ENCODE assay signal across 19 cellular contexts in the genomic region with DNA sequence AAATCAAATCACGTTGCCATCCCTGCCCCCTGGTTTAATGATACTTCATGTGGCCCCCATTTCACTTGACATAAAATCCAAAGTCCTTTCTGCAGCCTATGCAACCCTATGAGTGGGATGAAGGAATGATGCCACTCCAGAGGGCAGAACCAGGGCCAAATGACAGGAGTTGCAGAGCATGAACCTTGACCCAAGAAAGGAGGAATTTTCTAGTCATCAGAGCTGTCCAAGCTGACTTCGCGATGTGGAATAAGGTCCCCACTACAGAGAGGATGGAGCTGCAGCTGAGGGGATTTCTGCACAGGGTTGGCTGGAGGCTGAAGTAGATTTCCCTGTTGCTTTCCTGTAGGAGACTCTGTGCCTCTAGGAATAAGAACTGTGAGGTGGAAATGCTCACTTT. TPM values are rescaled to one million over a fixed set of nuclear protein-coding genes. Genes with fewer than 3 reads are reported as not detected.
DNase-seq lines count a peak whose midpoint lies in the region; ATAC-seq, FAIRE-seq and TF ChIP-seq lines count a peak whose summit lies in the region.
"Had no signal": no experiment of that assay in that cellular context is flagged by ENCODE, and none has a peak within 500 bp of the region (broad histone marks: within the 10 kb centered on the region; RNA-seq: fewer than 3 reads in every experiment).

No MANE protein-coding gene starts in this region.

- TF ChIP-seq CTCF in K562 (IDR thresholded peaks at IDR 0.05 in 2 of 3, conservative IDR thresholded peaks at IDR 0.05 in 1 of 3; ENCODE audit: insufficient read depth in 2 of 3, low read depth in 1 of 3, low read length in 3 of 3) = no peak
- TF ChIP-seq CTCF in endodermal cell (conservative IDR thresholded peaks at IDR 0.05) = no peak
- no peak for TF ChIP-seq CTCF in sigmoid colon (IDR thresholded peaks at IDR 0.05)
- no peak for TF ChIP-seq CTCF in nephron progenitor cell (IDR thresholded peaks at IDR 0.05)

- no peaks in the 10 kb centered on the region for H3K9me1 ChIP-seq in K562 (ENCODE audit: control insufficient read depth, insufficient read depth, low read length)

- H3K4me1 ChIP-seq in K562 (replicated peaks in 1 of 2; ENCODE audit: control insufficient read depth in 2 of 2, insufficient read depth in 2 of 2, low read length in 2 of 2) (peaks cover 0 to 4% of the 10 kb centered on the region in 2 experiments; a peak in 1 of 5 replicates), endodermal cell (ENCODE audit: control insufficient read depth, insufficient read depth, low read length) (no peaks in the 10 kb centered on the region), sigmoid colon (peaks cover 0 to 7% (median 3%) of the 10 kb centered on the region in 4 donors)
- H3K4me1 ChIP-seq: BE2C had no signal

- in situ Hi-C loops in K562 (cut with MboI) = no loop called here

- no peaks in the 10 kb centered on the region for H3K79me2 ChIP-seq in K562 (ENCODE audit: control insufficient read depth, insufficient read depth, low read length)

- CTCF ChIA-PET in K562 (lab: Yijun Ruan, JAX; ENCODE audit: low intra/inter-chr PET ratio) = no interaction called here
- CTCF ChIA-PET in activated CD4-positive, alpha-beta memory T cell treated with anti-CD3 and anti-CD28 coated beads for 36 hours (lab: Charles Lee) = interaction anchor here (0.7 to 6.7 kb wide), 7 partner anchors 20 to 256 kb away, joined by 3 to 72 read pairs (median 3); no protein-coding TSS in a partner anchor

- no peak for FAIRE-seq in K562 (lab: Jason Lieb, UNC)
- no peak for FAIRE-seq in frontal cortex (lab: Jason Lieb, UNC)
- FAIRE-seq: A204.1, GM12892, GM18507 had no signal

- BruUV-seq in K562 (replicated peaks; lab: Mats Ljungman, UMichigan) = no TSS peak

- peak; percentile 8 for DNase-seq in H7
- no peak for DNase-seq in K562 (ENCODE audit: extremely low read depth in 1 of 4, low spot score in 3 of 4)
- DNase-seq in endodermal cell = peak; percentile 20
- DNase-seq in sigmoid colon = peak; percentile 27
- no peak for DNase-seq in activated CD4-positive, alpha-beta memory T cell treated with anti-CD3 and anti-CD28 coated beads for 36 hours
- no peak for DNase-seq in nephron progenitor cell
- no peak for DNase-seq in frontal cortex (ENCODE audit: low spot score in 2 of 2)
- DNase-seq: ACHN; BE2C; CD4-positive, alpha-beta memory T cell; DMS153; DMS79; GM23248; HFFc6 had no signal

- POLR2A ChIA-PET in K562 (lab: Yijun Ruan, JAX) = interaction anchor here (1.0 kb wide), 1 partner anchor 174 kb away, joined by 3 read pairs; no protein-coding TSS in a partner anchor
- POLR2A ChIA-PET in activated CD4-positive, alpha-beta memory T cell treated with anti-CD3 and anti-CD28 coated beads for 36 hours (lab: Charles Lee) = interaction anchor here (0.9 kb wide), 1 partner anchor 141 kb away, joined by 3 read pairs; no protein-coding TSS in a partner anchor

- no peak overlapping the region for H2AFZ ChIP-seq in K562 (ENCODE audit: low read depth, low read length)
- H2AFZ ChIP-seq: GM23248 had no signal

- H3K27me3 ChIP-seq in H7 (ENCODE audit: control insufficient read depth, insufficient read depth, low read length) (peaks cover 5% of the 10 kb centered on the region), K562 (ENCODE audit: control insufficient read depth in 2 of 2, insufficient read depth in 2 of 2, low read length in 2 of 2) (peaks cover 12 to 52% of the 10 kb centered on the region in 2 experiments; a peak in 4 of 5 replicates), endodermal cell (ENCODE audit: control insufficient read depth, insufficient read depth, low read length, poor library complexity, severe bottlenecking) (peaks cover 5% of the 10 kb centered on the region), sigmoid colon (peaks cover 0 to 22% (median 8%) of the 10 kb centered on the region in 3 donors)

- H3K9ac ChIP-seq in K562 (ENCODE audit: insufficient read depth in 1 of 2, low read depth in 2 of 2, low read length in 2 of 2) (no peak overlapping the region), endodermal cell (ENCODE audit: extremely low read depth, low read length, poor library complexity, severe bottlenecking) (no peak overlapping the region)
- H3K9ac ChIP-seq: GM23248 had no signal

- TF ChIP-seq EP300 in K562 (IDR thresholded peaks at IDR 0.05; ENCODE audit: low read length) = no peak
- TF ChIP-seq EP300 in sigmoid colon (IDR thresholded peaks at IDR 0.05) = no peak

- H3K27ac Mint-ChIP-seq in endodermal cell (no peak overlapping the region), nephron progenitor cell (no peak overlapping the region)
- no peak overlapping the region for H3K27ac Mint-ChIP-seq in activated CD4-positive, alpha-beta memory T cell treated with anti-CD3 and anti-CD28 coated beads for 36 hours
- H3K27ac Mint-ChIP-seq: CD4-positive, alpha-beta memory T cell; HFFc6 had no signal

- H3K36me3 ChIP-seq in H7 (replicated peaks; ENCODE audit: control insufficient read depth, insufficient read depth, low read length) = no peaks in the 10 kb centered on the region
- no peaks in the 10 kb centered on the region for H3K36me3 ChIP-seq in K562 (ENCODE audit: control insufficient read depth, insufficient read depth, low read length)
- no peaks in the 10 kb centered on the region for H3K36me3 ChIP-seq in endodermal cell (ENCODE audit: control insufficient read depth, insufficient read depth, low read length)
- no peaks in the 10 kb centered on the region for H3K36me3 ChIP-seq in sigmoid colon
- H3K36me3 ChIP-seq: BE2C had no signal

- peaks cover 32% of the 10 kb centered on the region for H3K27me3 Mint-ChIP-seq in endodermal cell (ENCODE audit: insufficient read depth)
- peaks cover 7% of the 10 kb centered on the region for H3K27me3 Mint-ChIP-seq in activated CD4-positive, alpha-beta memory T cell treated with anti-CD3 and anti-CD28 coated beads for 36 hours
- H3K27me3 Mint-ChIP-seq in nephron progenitor cell (ENCODE audit: low read depth, poor library complexity) = peaks cover 55% of the 10 kb centered on the region

- H3K9me3 ChIP-seq in K562 (replicated peaks; ENCODE audit: control insufficient read depth, insufficient read depth, low read depth, low read length) (no peaks in the 10 kb centered on the region), endodermal cell (ENCODE audit: control insufficient read depth, low read length) (no peaks in the 10 kb centered on the region), sigmoid colon (no peaks in the 10 kb centered on the region)
- H3K9me3 ChIP-seq: BE2C had no signal

- no peak overlapping the region for H3K4me3 ChIP-seq in H7 (ENCODE audit: insufficient read depth, low read depth, low read length)
- no peak overlapping the region for H3K4me3 ChIP-seq in K562
- H3K4me3 ChIP-seq in endodermal cell (ENCODE audit: low read length) = no peak overlapping the region
- no peak overlapping the region for H3K4me3 ChIP-seq in sigmoid colon
- H3K4me3 ChIP-seq: GM23248 had no signal

- TF ChIP-seq POLR2A in K562 (conservative IDR thresholded peaks at IDR 0.05) = no peak
- no peak for TF ChIP-seq POLR2A in sigmoid colon (IDR thresholded peaks at IDR 0.05)

- H3K4me3 Mint-ChIP-seq in endodermal cell (no peak overlapping the region), nephron progenitor cell (no peak overlapping the region)
- no peak overlapping the region for H3K4me3 Mint-ChIP-seq in activated CD4-positive, alpha-beta memory T cell treated with anti-CD3 and anti-CD28 coated beads for 36 hours
- H3K4me3 Mint-ChIP-seq: CD4-positive, alpha-beta memory T cell; HFFc6 had no signal

- H3K4me1 Mint-ChIP-seq in endodermal cell (peaks cover 3% of the 10 kb centered on the region), nephron progenitor cell (peaks cover 13% of the 10 kb centered on the region)
- peaks cover 7% of the 10 kb centered on the region for H3K4me1 Mint-ChIP-seq in activated CD4-positive, alpha-beta memory T cell treated with anti-CD3 and anti-CD28 coated beads for 36 hours (ENCODE audit: low read depth)

- H3K27ac ChIP-seq in K562 (ENCODE audit: extremely low read depth, low read depth, low read length) (no peak overlapping the region), endodermal cell (ENCODE audit: low read depth, low read length) (no peak overlapping the region), sigmoid colon (no peak overlapping the region)
- H3K27ac ChIP-seq: GM23248 had no signal

- ATAC-seq in K562 (no peak), HG03565 (IDR thresholded peaks at IDR 0.05; ENCODE audit: unreplicated experiment) (no peak)
- ATAC-seq: HCT116 had no signal

- H4K20me1 ChIP-seq in K562 (replicated peaks; ENCODE audit: control insufficient read depth, insufficient read depth, low read length) = no peaks in the 10 kb centered on the region

- intact Hi-C loops in K562 (cut with micrococcal nuclease) = no loop called here
- intact Hi-C loops in sigmoid colon (cut with DNase I) = no loop called here
- intact Hi-C loops in activated CD4-positive, alpha-beta memory T cell treated with anti-CD3 and anti-CD28 coated beads for 36 hours (cut with micrococcal nuclease) = no loop called here

- no peak for TF ChIP-seq RAD21 in K562 (CRISPR knock-in tag; conservative IDR thresholded peaks at IDR 0.05 in 1 of 2, IDR thresholded peaks at IDR 0.05 in 1 of 2)

- H3K9me3 Mint-ChIP-seq in endodermal cell = no peaks in the 10 kb centered on the region
- no peaks in the 10 kb centered on the region for H3K9me3 Mint-ChIP-seq in activated CD4-positive, alpha-beta memory T cell treated with anti-CD3 and anti-CD28 coated beads for 36 hours
- no peaks in the 10 kb centered on the region for H3K9me3 Mint-ChIP-seq in nephron progenitor cell
- H3K9me3 Mint-ChIP-seq: CD4-positive, alpha-beta memory T cell; HFFc6 had no signal

- no peak overlapping the region for H3K4me2 ChIP-seq in K562 (ENCODE audit: insufficient read depth, low read length)

- H3K36me3 Mint-ChIP-seq in endodermal cell (ENCODE audit: low read depth) (no peaks in the 10 kb centered on the region), nephron progenitor cell (ENCODE audit: low read depth) (no peaks in the 10 kb centered on the region)
- no peaks in the 10 kb centered on the region for H3K36me3 Mint-ChIP-seq in activated CD4-positive, alpha-beta memory T cell treated with anti-CD3 and anti-CD28 coated beads for 36 hours
- H3K36me3 Mint-ChIP-seq: CD4-positive, alpha-beta memory T cell had no signal

- 0% methylated on average over 3 of the region's 3 CpGs for WGBS in K562 (ENCODE audit: insufficient coverage, low coverage, missing lambda C conversion rate)
- 87 to 96% methylated on average over 3 of the region's 3 CpGs for WGBS in endodermal cell (ENCODE audit: insufficient coverage in 1 of 2, insufficient read length in 1 of 2), 2 experiments
- WGBS in sigmoid colon, 2 donors = 68 to 79% methylated on average over 3 of the region's 3 CpGs

RNA-seq across cellular contexts. Expression of a gene that starts 15.8 kb away (rescaled TPM):
- total RNA-seq in H7 (2014; rRNA removed; shearing (Covaris generic)) = 8.4 and 11.1 TPM in 2 replicates
- not detected in 2 replicates for total RNA-seq in K562 (2011; cell fraction: chromatin; rRNA removed; ENCODE audit: low replicate concordance)
- total RNA-seq in K562 (2011; cell fraction: nucleolus; rRNA removed) = not detected in 2 replicates
- not detected in 2 replicates for total RNA-seq in K562 (2011; cell fraction: nucleoplasm; rRNA removed)
- total RNA-seq in K562 (2014; rRNA removed) (not detected in 2 replicates), K562 (2014; rRNA removed; fragmentation: Illumina TruSeq; extraction: Trizol) (not detected in 2 replicates), K562 (2015; rRNA removed; fragmentation: Illumina TruSeq; extraction: Trizol) (not detected in 2 replicates), K562 (2021) (0.04 TPM in 1 of 2 replicates, not detected in the other), endodermal cell (10 to 100 TPM; 32.7 to 36.9 TPM), sigmoid colon (1 to 10 TPM; 1.8 to 2.8 (median 2.2) TPM), frontal cortex (5.7 TPM)
- polyA plus RNA-seq in K562 (2011; rRNA removed) (not detected in 2 replicates), K562 (2014; fragmentation: Illumina TruSeq; extraction: Trizol) (not detected in 2 replicates), K562 (2014; fragmentation: Nextera tagmentation; extraction: Ambion mirVana) (not detected), K562 (2014; rRNA removed) (not detected in 2 replicates), sigmoid colon (10 to 100 TPM in 1 of 3 donors, 1 to 10 TPM in 2; 1.6 to 20.2 (median 1.8) TPM)
- not detected in 2 replicates for polyA plus RNA-seq in K562 (2011; cell fraction: cytosol; rRNA removed)
- not detected in 2 replicates for polyA plus RNA-seq in K562 (2011; cell fraction: nucleus; rRNA removed)
- not detected in 2 replicates for polyA plus RNA-seq in K562 (2012)
- not detected in 2 replicates for polyA minus RNA-seq in K562 (2011; rRNA and poly(A)+ RNA removed)
- not detected in 2 replicates for polyA minus RNA-seq in K562 (2011; cell fraction: cytosol; rRNA and poly(A)+ RNA removed)
- polyA minus RNA-seq in K562 (2011; cell fraction: nucleus; rRNA and poly(A)+ RNA removed) = not detected in 2 replicates
- polyA plus RNA-seq in endodermal cell (2013, experiment 1 of 2) = 22.3 TPM
- polyA plus RNA-seq in endodermal cell (2013, experiment 2 of 2) = 23.5 TPM
- total RNA-seq in activated CD4-positive, alpha-beta memory T cell treated with anti-CD3 and anti-CD28 coated beads for 36 hours = under 1 TPM in 1 of 2 experiments, not detected in 1; 0.07 TPM

Comparison
In these comparisons a context has a peak if more than half of its experiments do, and no peak if none do; other contexts are left out.
1. DNase-seq: peak in H7 (single experiment), endodermal cell (single experiment) and sigmoid colon (single experiment); none in K562 (0 of 4), activated CD4-positive, alpha-beta memory T cell treated with anti-CD3 and anti-CD28 coated beads for 36 hours (single experiment), nephron progenitor cell (single experiment) and frontal cortex (0 of 2).